1 cellular context compared by ENCODE assay signal in the genomic region with DNA sequence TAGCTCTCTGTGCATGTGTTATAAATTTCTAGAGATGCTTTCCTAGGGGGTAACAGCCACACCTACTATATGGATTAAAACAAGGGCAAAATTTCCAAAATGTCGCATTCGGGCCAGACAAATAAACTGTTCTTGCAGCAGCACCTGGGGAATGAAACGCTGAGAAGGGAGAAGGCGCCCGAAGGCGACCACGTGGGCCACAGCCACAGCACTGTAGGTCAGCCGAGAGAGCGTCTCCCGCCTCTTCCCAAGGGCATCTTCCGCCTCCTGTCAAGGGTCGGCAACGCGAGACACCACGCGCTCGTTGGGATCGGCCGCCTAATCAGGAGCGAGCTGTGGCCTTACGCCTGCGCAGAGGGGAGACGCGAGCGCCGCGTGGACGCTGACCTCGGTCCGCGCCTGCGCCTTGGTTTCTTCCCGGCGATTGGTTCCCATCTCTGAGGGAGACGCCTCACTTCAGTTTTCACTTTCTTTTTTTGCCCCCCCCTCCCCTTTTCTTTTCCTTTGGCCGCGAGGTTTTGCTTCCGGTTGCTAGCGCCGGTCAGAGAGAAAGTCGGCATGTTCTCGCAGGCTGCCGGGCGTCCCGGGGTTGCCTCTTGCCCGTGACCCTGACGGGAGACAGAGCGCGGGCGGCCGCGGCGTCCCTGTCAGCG.
TF ChIP-seq lines count a peak whose summit lies in the region.

A gene with protein sequence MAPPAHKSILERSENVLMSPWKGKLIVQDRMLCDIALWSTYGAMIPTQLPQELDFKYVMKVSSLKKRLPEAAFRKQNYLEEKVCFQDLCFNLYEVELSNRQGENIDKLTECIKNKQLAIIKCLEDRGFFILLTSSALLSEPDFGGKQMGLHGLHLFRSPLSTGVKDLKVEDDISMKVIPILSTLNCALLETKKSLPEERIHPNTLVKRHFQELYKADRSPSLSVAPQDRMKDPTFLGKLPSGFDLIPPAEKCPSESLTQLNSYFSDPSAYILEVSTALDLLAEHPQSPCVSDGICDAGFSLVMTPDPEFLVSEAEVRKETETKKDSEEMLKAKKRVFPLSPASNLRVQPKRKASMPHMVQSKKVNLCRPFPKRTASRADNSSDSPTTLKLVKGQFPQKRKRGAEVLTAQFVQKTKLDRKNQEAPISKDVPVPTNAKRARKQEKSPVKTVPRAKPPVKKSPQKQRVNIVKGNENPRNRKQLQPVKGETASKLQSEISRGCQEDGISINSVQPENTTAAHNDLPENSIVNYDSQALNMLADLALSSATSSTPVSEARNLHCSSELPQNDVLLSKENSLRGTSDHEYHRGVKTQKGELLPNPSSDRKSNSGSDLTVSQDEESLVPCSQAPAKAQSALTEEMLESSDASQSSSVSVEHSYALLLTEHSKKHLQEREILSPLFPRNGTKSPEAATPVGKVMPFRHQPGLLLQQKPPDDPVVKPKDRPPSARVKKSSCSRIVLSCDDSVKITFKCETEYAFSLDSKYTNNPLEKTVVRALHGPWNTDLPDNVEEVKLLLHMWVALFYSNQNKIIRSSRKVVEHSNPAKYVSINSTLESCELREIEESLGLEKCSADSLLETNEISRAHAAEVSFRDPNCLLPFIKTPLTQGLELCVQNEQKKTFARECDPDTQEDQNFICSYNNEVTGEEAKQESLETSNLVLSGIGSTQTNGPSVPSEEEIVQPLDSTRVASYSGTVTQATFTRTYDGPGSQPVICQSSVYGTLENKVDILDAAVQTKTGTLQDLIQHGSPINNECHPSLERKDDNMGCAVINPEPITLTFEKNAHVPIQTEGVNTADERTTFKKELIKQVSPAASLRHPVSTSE (N-terminal part only) (plus strand): TSS at position 521 of the 653 bp plus-strand sequence. CDS start 35,805 bp downstream, outside the sequence.

TF ChIP-seq in GM12878, 131 proteins besides CTCF, POLR2A, EP300 and RAD21 (continued from another document and continues in another):
- TF ChIP-seq, protein P1, sequence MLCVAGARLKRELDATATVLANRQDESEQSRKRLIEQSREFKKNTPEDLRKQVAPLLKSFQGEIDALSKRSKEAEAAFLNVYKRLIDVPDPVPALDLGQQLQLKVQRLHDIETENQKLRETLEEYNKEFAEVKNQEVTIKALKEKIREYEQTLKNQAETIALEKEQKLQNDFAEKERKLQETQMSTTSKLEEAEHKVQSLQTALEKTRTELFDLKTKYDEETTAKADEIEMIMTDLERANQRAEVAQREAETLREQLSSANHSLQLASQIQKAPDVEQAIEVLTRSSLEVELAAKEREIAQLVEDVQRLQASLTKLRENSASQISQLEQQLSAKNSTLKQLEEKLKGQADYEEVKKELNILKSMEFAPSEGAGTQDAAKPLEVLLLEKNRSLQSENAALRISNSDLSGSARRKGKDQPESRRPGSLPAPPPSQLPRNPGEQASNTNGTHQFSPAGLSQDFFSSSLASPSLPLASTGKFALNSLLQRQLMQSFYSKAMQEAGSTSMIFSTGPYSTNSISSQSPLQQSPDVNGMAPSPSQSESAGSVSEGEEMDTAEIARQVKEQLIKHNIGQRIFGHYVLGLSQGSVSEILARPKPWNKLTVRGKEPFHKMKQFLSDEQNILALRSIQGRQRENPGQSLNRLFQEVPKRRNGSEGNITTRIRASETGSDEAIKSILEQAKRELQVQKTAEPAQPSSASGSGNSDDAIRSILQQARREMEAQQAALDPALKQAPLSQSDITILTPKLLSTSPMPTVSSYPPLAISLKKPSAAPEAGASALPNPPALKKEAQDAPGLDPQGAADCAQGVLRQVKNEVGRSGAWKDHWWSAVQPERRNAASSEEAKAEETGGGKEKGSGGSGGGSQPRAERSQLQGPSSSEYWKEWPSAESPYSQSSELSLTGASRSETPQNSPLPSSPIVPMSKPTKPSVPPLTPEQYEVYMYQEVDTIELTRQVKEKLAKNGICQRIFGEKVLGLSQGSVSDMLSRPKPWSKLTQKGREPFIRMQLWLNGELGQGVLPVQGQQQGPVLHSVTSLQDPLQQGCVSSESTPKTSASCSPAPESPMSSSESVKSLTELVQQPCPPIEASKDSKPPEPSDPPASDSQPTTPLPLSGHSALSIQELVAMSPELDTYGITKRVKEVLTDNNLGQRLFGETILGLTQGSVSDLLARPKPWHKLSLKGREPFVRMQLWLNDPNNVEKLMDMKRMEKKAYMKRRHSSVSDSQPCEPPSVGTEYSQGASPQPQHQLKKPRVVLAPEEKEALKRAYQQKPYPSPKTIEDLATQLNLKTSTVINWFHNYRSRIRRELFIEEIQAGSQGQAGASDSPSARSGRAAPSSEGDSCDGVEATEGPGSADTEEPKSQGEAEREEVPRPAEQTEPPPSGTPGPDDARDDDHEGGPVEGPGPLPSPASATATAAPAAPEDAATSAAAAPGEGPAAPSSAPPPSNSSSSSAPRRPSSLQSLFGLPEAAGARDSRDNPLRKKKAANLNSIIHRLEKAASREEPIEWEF (IDR thresholded peaks at IDR 0.05; ENCODE audit: insufficient replicate concordance, low read depth, low read length), result no peak
- TF ChIP-seq, protein P2, sequence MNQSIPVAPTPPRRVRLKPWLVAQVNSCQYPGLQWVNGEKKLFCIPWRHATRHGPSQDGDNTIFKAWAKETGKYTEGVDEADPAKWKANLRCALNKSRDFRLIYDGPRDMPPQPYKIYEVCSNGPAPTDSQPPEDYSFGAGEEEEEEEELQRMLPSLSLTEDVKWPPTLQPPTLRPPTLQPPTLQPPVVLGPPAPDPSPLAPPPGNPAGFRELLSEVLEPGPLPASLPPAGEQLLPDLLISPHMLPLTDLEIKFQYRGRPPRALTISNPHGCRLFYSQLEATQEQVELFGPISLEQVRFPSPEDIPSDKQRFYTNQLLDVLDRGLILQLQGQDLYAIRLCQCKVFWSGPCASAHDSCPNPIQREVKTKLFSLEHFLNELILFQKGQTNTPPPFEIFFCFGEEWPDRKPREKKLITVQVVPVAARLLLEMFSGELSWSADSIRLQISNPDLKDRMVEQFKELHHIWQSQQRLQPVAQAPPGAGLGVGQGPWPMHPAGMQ (IDR thresholded peaks at IDR 0.05; ENCODE audit: borderline replicate concordance), result no peak
- TF ChIP-seq SMAD1 (IDR thresholded peaks at IDR 0.05; ENCODE audit: low read depth, partially characterized antibody) (no peak), NR2F1 (conservative IDR thresholded peaks at IDR 0.05) (peak; percentile 97), ZNF384 (IDR thresholded peaks at IDR 0.05; ENCODE audit: borderline replicate concordance, low read depth, low read length) (no peak), BCL11A (IDR thresholded peaks at IDR 0.05; ENCODE audit: low read depth, low read length) (no peak), MEF2B (IDR thresholded peaks at IDR 0.05; ENCODE audit: partially characterized antibody, poor library complexity, severe bottlenecking) (peak; percentile 37), GABPA (IDR thresholded peaks at IDR 0.05; ENCODE audit: low read depth) (peak; percentile 87), NRF1 (conservative IDR thresholded peaks at IDR 0.05; ENCODE audit: low read depth, low read length) (peak; percentile 98), ZNF207 (IDR thresholded peaks at IDR 0.05; ENCODE audit: borderline replicate concordance) (0 out of 2 replicates have a peak, but pooled peaks have one; percentile 38), CREM (IDR thresholded peaks at IDR 0.05; ENCODE audit: low read depth) (peak; percentile 8; the same call in 1 of the 2 replicates), ZZZ3 (IDR thresholded peaks at IDR 0.05; ENCODE audit: control insufficient read depth, insufficient read length, low read depth) (no peak), ESRRA (IDR thresholded peaks at IDR 0.05; ENCODE audit: low read length) (no peak), KLF5 (IDR thresholded peaks at IDR 0.05; ENCODE audit: partially characterized antibody) (peak; percentile 85), KDM1A (IDR thresholded peaks at IDR 0.05; ENCODE audit: borderline replicate concordance) (no peak), SRF (IDR thresholded peaks at IDR 0.05; ENCODE audit: low read depth in 2 of 2, low read length in 2 of 2) (peak in 1 of 2 experiments; percentile 63; a peak in 3 of 4 replicates), RB1 (IDR thresholded peaks at IDR 0.05; ENCODE audit: borderline replicate concordance) (peak; percentile 35; the same call in 1 of the 2 replicates)
- TF ChIP-seq, protein P3, sequence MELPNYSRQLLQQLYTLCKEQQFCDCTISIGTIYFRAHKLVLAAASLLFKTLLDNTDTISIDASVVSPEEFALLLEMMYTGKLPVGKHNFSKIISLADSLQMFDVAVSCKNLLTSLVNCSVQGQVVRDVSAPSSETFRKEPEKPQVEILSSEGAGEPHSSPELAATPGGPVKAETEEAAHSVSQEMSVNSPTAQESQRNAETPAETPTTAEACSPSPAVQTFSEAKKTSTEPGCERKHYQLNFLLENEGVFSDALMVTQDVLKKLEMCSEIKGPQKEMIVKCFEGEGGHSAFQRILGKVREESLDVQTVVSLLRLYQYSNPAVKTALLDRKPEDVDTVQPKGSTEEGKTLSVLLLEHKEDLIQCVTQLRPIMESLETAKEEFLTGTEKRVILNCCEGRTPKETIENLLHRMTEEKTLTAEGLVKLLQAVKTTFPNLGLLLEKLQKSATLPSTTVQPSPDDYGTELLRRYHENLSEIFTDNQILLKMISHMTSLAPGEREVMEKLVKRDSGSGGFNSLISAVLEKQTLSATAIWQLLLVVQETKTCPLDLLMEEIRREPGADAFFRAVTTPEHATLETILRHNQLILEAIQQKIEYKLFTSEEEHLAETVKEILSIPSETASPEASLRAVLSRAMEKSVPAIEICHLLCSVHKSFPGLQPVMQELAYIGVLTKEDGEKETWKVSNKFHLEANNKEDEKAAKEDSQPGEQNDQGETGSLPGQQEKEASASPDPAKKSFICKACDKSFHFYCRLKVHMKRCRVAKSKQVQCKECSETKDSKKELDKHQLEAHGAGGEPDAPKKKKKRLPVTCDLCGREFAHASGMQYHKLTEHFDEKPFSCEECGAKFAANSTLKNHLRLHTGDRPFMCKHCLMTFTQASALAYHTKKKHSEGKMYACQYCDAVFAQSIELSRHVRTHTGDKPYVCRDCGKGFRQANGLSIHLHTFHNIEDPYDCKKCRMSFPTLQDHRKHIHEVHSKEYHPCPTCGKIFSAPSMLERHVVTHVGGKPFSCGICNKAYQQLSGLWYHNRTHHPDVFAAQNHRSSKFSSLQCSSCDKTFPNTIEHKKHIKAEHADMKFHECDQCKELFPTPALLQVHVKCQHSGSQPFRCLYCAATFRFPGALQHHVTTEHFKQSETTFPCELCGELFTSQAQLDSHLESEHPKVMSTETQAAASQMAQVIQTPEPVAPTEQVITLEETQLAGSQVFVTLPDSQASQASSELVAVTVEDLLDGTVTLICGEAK (IDR thresholded peaks at IDR 0.05; ENCODE audit: borderline replicate concordance), result peak; percentile 76
- TF ChIP-seq, protein P4, sequence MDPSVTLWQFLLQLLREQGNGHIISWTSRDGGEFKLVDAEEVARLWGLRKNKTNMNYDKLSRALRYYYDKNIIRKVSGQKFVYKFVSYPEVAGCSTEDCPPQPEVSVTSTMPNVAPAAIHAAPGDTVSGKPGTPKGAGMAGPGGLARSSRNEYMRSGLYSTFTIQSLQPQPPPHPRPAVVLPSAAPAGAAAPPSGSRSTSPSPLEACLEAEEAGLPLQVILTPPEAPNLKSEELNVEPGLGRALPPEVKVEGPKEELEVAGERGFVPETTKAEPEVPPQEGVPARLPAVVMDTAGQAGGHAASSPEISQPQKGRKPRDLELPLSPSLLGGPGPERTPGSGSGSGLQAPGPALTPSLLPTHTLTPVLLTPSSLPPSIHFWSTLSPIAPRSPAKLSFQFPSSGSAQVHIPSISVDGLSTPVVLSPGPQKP (IDR thresholded peaks at IDR 0.05; ENCODE audit: low read depth, low read length), result 0 out of 2 replicates have a peak, but pooled peaks have one; percentile 50
- TF ChIP-seq, protein P5, sequence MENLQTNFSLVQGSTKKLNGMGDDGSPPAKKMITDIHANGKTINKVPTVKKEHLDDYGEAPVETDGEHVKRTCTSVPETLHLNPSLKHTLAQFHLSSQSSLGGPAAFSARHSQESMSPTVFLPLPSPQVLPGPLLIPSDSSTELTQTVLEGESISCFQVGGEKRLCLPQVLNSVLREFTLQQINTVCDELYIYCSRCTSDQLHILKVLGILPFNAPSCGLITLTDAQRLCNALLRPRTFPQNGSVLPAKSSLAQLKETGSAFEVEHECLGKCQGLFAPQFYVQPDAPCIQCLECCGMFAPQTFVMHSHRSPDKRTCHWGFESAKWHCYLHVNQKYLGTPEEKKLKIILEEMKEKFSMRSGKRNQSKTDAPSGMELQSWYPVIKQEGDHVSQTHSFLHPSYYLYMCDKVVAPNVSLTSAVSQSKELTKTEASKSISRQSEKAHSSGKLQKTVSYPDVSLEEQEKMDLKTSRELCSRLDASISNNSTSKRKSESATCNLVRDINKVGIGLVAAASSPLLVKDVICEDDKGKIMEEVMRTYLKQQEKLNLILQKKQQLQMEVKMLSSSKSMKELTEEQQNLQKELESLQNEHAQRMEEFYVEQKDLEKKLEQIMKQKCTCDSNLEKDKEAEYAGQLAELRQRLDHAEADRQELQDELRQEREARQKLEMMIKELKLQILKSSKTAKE (IDR thresholded peaks at IDR 0.05; ENCODE audit: low read depth, poor library complexity, severe bottlenecking), result no peak
- TF ChIP-seq, protein P6, sequence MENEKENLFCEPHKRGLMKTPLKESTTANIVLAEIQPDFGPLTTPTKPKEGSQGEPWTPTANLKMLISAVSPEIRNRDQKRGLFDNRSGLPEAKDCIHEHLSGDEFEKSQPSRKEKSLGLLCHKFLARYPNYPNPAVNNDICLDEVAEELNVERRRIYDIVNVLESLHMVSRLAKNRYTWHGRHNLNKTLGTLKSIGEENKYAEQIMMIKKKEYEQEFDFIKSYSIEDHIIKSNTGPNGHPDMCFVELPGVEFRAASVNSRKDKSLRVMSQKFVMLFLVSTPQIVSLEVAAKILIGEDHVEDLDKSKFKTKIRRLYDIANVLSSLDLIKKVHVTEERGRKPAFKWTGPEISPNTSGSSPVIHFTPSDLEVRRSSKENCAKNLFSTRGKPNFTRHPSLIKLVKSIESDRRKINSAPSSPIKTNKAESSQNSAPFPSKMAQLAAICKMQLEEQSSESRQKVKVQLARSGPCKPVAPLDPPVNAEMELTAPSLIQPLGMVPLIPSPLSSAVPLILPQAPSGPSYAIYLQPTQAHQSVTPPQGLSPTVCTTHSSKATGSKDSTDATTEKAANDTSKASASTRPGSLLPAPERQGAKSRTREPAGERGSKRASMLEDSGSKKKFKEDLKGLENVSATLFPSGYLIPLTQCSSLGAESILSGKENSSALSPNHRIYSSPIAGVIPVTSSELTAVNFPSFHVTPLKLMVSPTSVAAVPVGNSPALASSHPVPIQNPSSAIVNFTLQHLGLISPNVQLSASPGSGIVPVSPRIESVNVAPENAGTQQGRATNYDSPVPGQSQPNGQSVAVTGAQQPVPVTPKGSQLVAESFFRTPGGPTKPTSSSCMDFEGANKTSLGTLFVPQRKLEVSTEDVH (IDR thresholded peaks at IDR 0.05; ENCODE audit: low read depth, partially characterized antibody), result no peak
- TF ChIP-seq, protein P7, sequence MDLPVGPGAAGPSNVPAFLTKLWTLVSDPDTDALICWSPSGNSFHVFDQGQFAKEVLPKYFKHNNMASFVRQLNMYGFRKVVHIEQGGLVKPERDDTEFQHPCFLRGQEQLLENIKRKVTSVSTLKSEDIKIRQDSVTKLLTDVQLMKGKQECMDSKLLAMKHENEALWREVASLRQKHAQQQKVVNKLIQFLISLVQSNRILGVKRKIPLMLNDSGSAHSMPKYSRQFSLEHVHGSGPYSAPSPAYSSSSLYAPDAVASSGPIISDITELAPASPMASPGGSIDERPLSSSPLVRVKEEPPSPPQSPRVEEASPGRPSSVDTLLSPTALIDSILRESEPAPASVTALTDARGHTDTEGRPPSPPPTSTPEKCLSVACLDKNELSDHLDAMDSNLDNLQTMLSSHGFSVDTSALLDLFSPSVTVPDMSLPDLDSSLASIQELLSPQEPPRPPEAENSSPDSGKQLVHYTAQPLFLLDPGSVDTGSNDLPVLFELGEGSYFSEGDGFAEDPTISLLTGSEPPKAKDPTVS (IDR thresholded peaks at IDR 0.05; ENCODE audit: low read depth, low read length), result no peak
- TF ChIP-seq, protein P8, sequence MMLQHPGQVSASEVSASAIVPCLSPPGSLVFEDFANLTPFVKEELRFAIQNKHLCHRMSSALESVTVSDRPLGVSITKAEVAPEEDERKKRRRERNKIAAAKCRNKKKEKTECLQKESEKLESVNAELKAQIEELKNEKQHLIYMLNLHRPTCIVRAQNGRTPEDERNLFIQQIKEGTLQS (IDR thresholded peaks at IDR 0.05; ENCODE audit: borderline replicate concordance, extremely low read depth, low read depth, low read length), result no peak
